In genomic region chr1:227718932-227719331, GRCh38 we compare ENCODE assay signal across 8 cellular contexts.
"Had no signal": no experiment of that assay in that cellular context is flagged by ENCODE, and none has a peak within 500 bp of the region (broad histone marks: within the 10 kb centered on the region; RNA-seq: fewer than 3 reads in every experiment).

No MANE protein-coding gene starts in this region.

- DNase-seq: GDM1, GF-D8 had no signal

- FAIRE-seq: G401.6, GM12878, GM12891, GM12892, GM18507, GM19239 had no signal

- ATAC-seq: GM12878 had no signal

- H3K4me3 ChIP-seq: GM12878 had no signal
